In genomic region chr3:123292321-123293310, GRCh38 we compare ENCODE assay signal across 27 cellular contexts.
DNase-seq lines count a peak whose midpoint lies in the region; ATAC-seq and TF ChIP-seq lines count a peak whose summit lies in the region.
"Had no signal": no experiment of that assay in that cellular context is flagged by ENCODE, and none has a peak within 500 bp of the region (broad histone marks: within the 10 kb centered on the region; RNA-seq: fewer than 3 reads in every experiment).

No MANE protein-coding gene starts in this region.

- H3K9me3 Mint-ChIP-seq in GM23338 (no peaks in the 10 kb centered on the region), endodermal cell (no peaks in the 10 kb centered on the region), glutamatergic neuron (ENCODE audit: unreplicated experiment) (peaks cover 4% of the 10 kb centered on the region)
- H3K9me3 Mint-ChIP-seq: CD4-positive, alpha-beta T cell had no signal

- no peak overlapping the region for H2AK5ac ChIP-seq in neuronal stem cell (ENCODE audit: low read depth, low read length)

- H3K27ac Mint-ChIP-seq in GM23338 (no peak overlapping the region), endodermal cell (no peak overlapping the region), glutamatergic neuron (ENCODE audit: unreplicated experiment) (no peak overlapping the region)
- H3K27ac Mint-ChIP-seq: activated CD8-positive, alpha-beta T cell treated with anti-CD3 and anti-CD28 coated beads, Interleukin-2, amount 10 ng/mL, durations not matched to agents 7 days and 5 days; CD4-positive, alpha-beta T cell; neural progenitor cell had no signal

- H3K4me3 ChIP-seq in GM23338: no peak overlapping the region
- H3K4me3 ChIP-seq in endodermal cell (ENCODE audit: low read length): no peak overlapping the region
- H3K4me3 ChIP-seq in neuronal stem cell (ENCODE audit: low read length in 2 of 2): no peak overlapping the region
- no peak overlapping the region for H3K4me3 ChIP-seq in vagina
- H3K4me3 ChIP-seq: dorsolateral prefrontal cortex, GM23248, neural progenitor cell, testis, uterus had no signal

- H3K23ac ChIP-seq in neuronal stem cell (ENCODE audit: low read depth, low read length, poor library complexity): peak overlapping the region; percentile 45

- H3K9me3 ChIP-seq in endodermal cell (ENCODE audit: control insufficient read depth, low read length) (peaks cover 6% of the 10 kb centered on the region), neuronal stem cell (replicated peaks in 1 of 2; ENCODE audit: control insufficient read depth in 2 of 2, insufficient read depth in 1 of 2, low read depth in 1 of 2, low read length in 2 of 2) (no peaks in the 10 kb centered on the region), vagina (no peaks in the 10 kb centered on the region)
- H3K9me3 ChIP-seq: testis, uterus had no signal

- 72 to 80% methylated on average over 6 to 15 of the region's 15 CpGs for WGBS in endodermal cell (ENCODE audit: insufficient coverage in 1 of 2, insufficient read length in 1 of 2), 2 experiments
- WGBS in neuronal stem cell (ENCODE audit: extremely low coverage in 2 of 2, insufficient read length in 2 of 2, insufficient replicate concordance in 1 of 2), 2 donors: no CpG with 5 or more reads among the region's 15 CpGs

- TF ChIP-seq POLR2A in vagina (IDR thresholded peaks at IDR 0.05): no peak

- H3K4me2 ChIP-seq in GM23338: no peak overlapping the region
- H3K4me2 ChIP-seq in neuronal stem cell (ENCODE audit: insufficient read depth, low read length, poor library complexity, severe bottlenecking): no peak overlapping the region
- H3K4me2 ChIP-seq: neural progenitor cell had no signal

- H3K4me1 ChIP-seq in GM23338 (ENCODE audit: insufficient read depth): no peaks in the 10 kb centered on the region
- no peaks in the 10 kb centered on the region for H3K4me1 ChIP-seq in endodermal cell (ENCODE audit: control insufficient read depth, insufficient read depth, low read length)
- no peaks in the 10 kb centered on the region for H3K4me1 ChIP-seq in neuronal stem cell (ENCODE audit: control insufficient read depth in 2 of 2, insufficient read depth in 1 of 2, low read depth in 1 of 2, low read length in 2 of 2)
- H3K4me1 ChIP-seq in vagina: no peaks in the 10 kb centered on the region
- H3K4me1 ChIP-seq: neural progenitor cell, testis, uterus had no signal

- no peak overlapping the region for H4K8ac ChIP-seq in neuronal stem cell (ENCODE audit: low read depth, low read length)

- no peak overlapping the region for H2BK15ac ChIP-seq in neuronal stem cell (ENCODE audit: low read length)

- H4K91ac ChIP-seq in neuronal stem cell (ENCODE audit: low read depth, low read length, poor library complexity): no peak overlapping the region

- H3K36me3 ChIP-seq in GM23338 (ENCODE audit: insufficient read depth) (no peaks in the 10 kb centered on the region; the same call in 1 of the 2 replicates), endodermal cell (ENCODE audit: control insufficient read depth, insufficient read depth, low read length) (no peaks in the 10 kb centered on the region), neuronal stem cell (replicated peaks in 1 of 2; ENCODE audit: control insufficient read depth in 2 of 2, insufficient read depth in 2 of 2, low read length in 2 of 2) (no peaks in the 10 kb centered on the region), vagina (no peaks in the 10 kb centered on the region)
- H3K36me3 ChIP-seq: neural progenitor cell, uterus had no signal

- TF ChIP-seq CTCF in GM23338 (conservative IDR thresholded peaks at IDR 0.05; ENCODE audit: low read depth in 2 of 2): peak in 1 of 2 experiments; percentile 15; a peak in 1 of 4 replicates
- no peak for TF ChIP-seq CTCF in endodermal cell (conservative IDR thresholded peaks at IDR 0.05)
- no peak for TF ChIP-seq CTCF in glutamatergic neuron (IDR thresholded peaks at IDR 0.05; ENCODE audit: partially characterized antibody, unreplicated experiment)
- TF ChIP-seq CTCF in vagina (IDR thresholded peaks at IDR 0.05): no peak

- H3K4me1 Mint-ChIP-seq in GM23338 (no peaks in the 10 kb centered on the region; the same call in 2 of the 3 replicates), endodermal cell (no peaks in the 10 kb centered on the region), glutamatergic neuron (ENCODE audit: low read depth, unreplicated experiment) (peaks cover 5% of the 10 kb centered on the region)
- H3K4me1 Mint-ChIP-seq: neural progenitor cell had no signal

- H3K27me3 Mint-ChIP-seq in GM23338 (ENCODE audit: insufficient read depth, low read depth, poor library complexity): peaks cover 14% of the 10 kb centered on the region
- H3K27me3 Mint-ChIP-seq in endodermal cell (ENCODE audit: insufficient read depth): no peaks in the 10 kb centered on the region
- H3K27me3 Mint-ChIP-seq in glutamatergic neuron (ENCODE audit: unreplicated experiment): peaks cover 6% of the 10 kb centered on the region

- peak; percentile 38 for DNase-seq in DMS 273 (lab: John Stamatoyannopoulos, UW; ENCODE audit: unreplicated experiment)
- no peak for DNase-seq in DMS 273 treated with DMSO at 0.1 percent for 48 hours (lab: John Stamatoyannopoulos, UW)
- no peak for DNase-seq in GM23338 (ENCODE audit: low spot score)
- peak; percentile 80 for DNase-seq in endodermal cell
- no peak for DNase-seq in neuronal stem cell (ENCODE audit: low spot score)
- DNase-seq in glutamatergic neuron: no peak
- no peak for DNase-seq in activated gamma-delta T cell (lab: John Stamatoyannopoulos, UW)
- DNase-seq in vagina (ENCODE audit: extremely low spot score in 2 of 2): no peak
- DNase-seq: activated CD4-positive, CD25-positive, alpha-beta regulatory T cell treated with anti-CD3 and anti-CD28 coated beads, Interleukin-2, amount 50 U/mL, for 72 hours; activated CD8-positive, alpha-beta T cell treated with anti-CD3 and anti-CD28 coated beads, Interleukin-2, amount 10 ng/mL, durations not matched to agents 7 days and 5 days; activated T-cell treated with anti-CD3 and anti-CD28 coated beads, Interleukin-2, amount 50 U/mL, for 1 hour; CD4-positive, alpha-beta T cell; cerebellar nuclear complex; GM23248; kidney; mammary epithelial cell; NCI-H1048; NCI-H1694 treated with DMSO at 0.1 percent for 48 hours; NCI-H526; stimulated activated CD4-positive, alpha-beta T cell treated with anti-CD3 and anti-CD28 coated beads, Interleukin-15, amount 100 ng/mL, for 24 hours; stimulated activated naive CD4-positive, alpha-beta T cell; T-helper 1 cell; testis; uterus had no signal

- no peaks in the 10 kb centered on the region for H3K79me2 ChIP-seq in GM23338 (replicated peaks; ENCODE audit: insufficient read depth)

- no peak overlapping the region for H2BK12ac ChIP-seq in neuronal stem cell (ENCODE audit: low read length)

- H2AFZ ChIP-seq in GM23338: no peak overlapping the region
- H2AFZ ChIP-seq in neuronal stem cell (ENCODE audit: low read length): no peak overlapping the region
- H2AFZ ChIP-seq: GM23248, neural progenitor cell had no signal

- H3K9ac ChIP-seq in endodermal cell (ENCODE audit: extremely low read depth, low read length, poor library complexity, severe bottlenecking) (no peak overlapping the region), neuronal stem cell (ENCODE audit: low read depth, low read length, poor library complexity) (no peak overlapping the region)
- H3K9ac ChIP-seq: GM23248, neural progenitor cell had no signal

- peak overlapping the region; percentile 51 for H3K18ac ChIP-seq in neuronal stem cell (ENCODE audit: low read length)

- no peaks in the 10 kb centered on the region; the same call in 1 of the 2 replicates for H4K20me1 ChIP-seq in GM23338 (replicated peaks; ENCODE audit: insufficient read depth)

- intact Hi-C loops in vagina (cut with DNase I): no loop called here

- H3K4ac ChIP-seq in neuronal stem cell (ENCODE audit: low read length): no peak overlapping the region

- no peaks in the 10 kb centered on the region for H3F3A ChIP-seq in GM23338 (replicated peaks; ENCODE audit: low read depth)

- peaks cover 2% of the 10 kb centered on the region for H3K79me1 ChIP-seq in neuronal stem cell (ENCODE audit: low read depth, low read length)

- no peak overlapping the region for H3K27ac ChIP-seq in GM23338 (ENCODE audit: low read depth)
- no peak overlapping the region for H3K27ac ChIP-seq in endodermal cell (ENCODE audit: low read depth, low read length)
- no peak overlapping the region for H3K27ac ChIP-seq in neuronal stem cell (replicated peaks; ENCODE audit: low read length)
- H3K27ac ChIP-seq in vagina: no peak overlapping the region
- H3K27ac ChIP-seq: 22Rv1, dorsolateral prefrontal cortex, GM23248, neural progenitor cell, testis, uterus had no signal

- H3K9me2 ChIP-seq in GM23338 (ENCODE audit: insufficient read depth): no peaks in the 10 kb centered on the region

- peak; percentile 42; the same call in 2 of the 3 replicates for ATAC-seq in GM23338
- ATAC-seq: activated CD8-positive, alpha-beta T cell treated with anti-CD3 and anti-CD28 coated beads, Interleukin-2, amount 10 ng/mL, durations not matched to agents 7 days and 5 days had no signal

- H2BK5ac ChIP-seq in neuronal stem cell (ENCODE audit: low read length): no peak overlapping the region

- H3K36me3 Mint-ChIP-seq in GM23338 (ENCODE audit: low read depth) (peaks cover 49% of the 10 kb centered on the region), endodermal cell (ENCODE audit: low read depth) (peaks cover 48% of the 10 kb centered on the region), glutamatergic neuron (ENCODE audit: unreplicated experiment) (peaks cover 19% of the 10 kb centered on the region)
- H3K36me3 Mint-ChIP-seq: neural progenitor cell had no signal

- no peak overlapping the region for H2BK120ac ChIP-seq in neuronal stem cell (ENCODE audit: low read depth, low read length)

- H3K4me3 Mint-ChIP-seq in GM23338: no peak overlapping the region
- H3K4me3 Mint-ChIP-seq in endodermal cell: no peak overlapping the region
- no peak overlapping the region for H3K4me3 Mint-ChIP-seq in glutamatergic neuron (ENCODE audit: unreplicated experiment)
- H3K4me3 Mint-ChIP-seq: activated CD8-positive, alpha-beta T cell treated with anti-CD3 and anti-CD28 coated beads, Interleukin-2, amount 10 ng/mL, durations not matched to agents 7 days and 5 days; CD4-positive, alpha-beta T cell; neural progenitor cell had no signal

- H3K14ac ChIP-seq in neuronal stem cell (ENCODE audit: low read length): peak overlapping the region; percentile 91

- H3K27me3 ChIP-seq in GM23338 (ENCODE audit: insufficient read depth) (no peaks in the 10 kb centered on the region), endodermal cell (ENCODE audit: control insufficient read depth, insufficient read depth, low read length, poor library complexity, severe bottlenecking) (no peaks in the 10 kb centered on the region), neuronal stem cell (ENCODE audit: control insufficient read depth in 3 of 3, insufficient read depth in 3 of 3, low read depth in 1 of 3, low read length in 3 of 3) (peaks cover 0 to 19% (median 0%) of the 10 kb centered on the region in 3 experiments), vagina (no peaks in the 10 kb centered on the region)
- H3K27me3 ChIP-seq: dorsolateral prefrontal cortex, neural progenitor cell, testis, uterus had no signal

Comparison
In these comparisons a context has a peak if more than half of its experiments do, and no peak if none do; other contexts are left out.
1. DNase-seq: peak in DMS 273 (single experiment) and endodermal cell (single experiment); none in DMS 273 treated with DMSO at 0.1 percent for 48 hours (single experiment), GM23338 (single experiment), neuronal stem cell (single experiment), glutamatergic neuron (single experiment), activated gamma-delta T cell (single experiment) and vagina (0 of 2).